1 cellular context compared by ENCODE assay signal in genomic region chrX:45164021-45164621, GRCh38.
TF ChIP-seq lines count a peak whose summit lies in the region.

No MANE protein-coding gene starts in this region.

TF ChIP-seq in GM23338, 12 proteins besides CTCF, POLR2A, EP300 and RAD21 (continued from another document):
- no peak for TF ChIP-seq POLR2AphosphoS5 (IDR thresholded peaks at IDR 0.05; ENCODE audit: low read depth)
- no peak for TF ChIP-seq JUNB (IDR thresholded peaks at IDR 0.05; ENCODE audit: unreplicated experiment)
